Comparison of ENCODE assay signal across 8 cellular contexts in genomic region chr1:101288491-101288944, GRCh38. TPM values are rescaled to one million over a fixed set of nuclear protein-coding genes. Genes with fewer than 3 reads are reported as not detected.
DNase-seq lines count a peak whose midpoint lies in the region; ATAC-seq and TF ChIP-seq lines count a peak whose summit lies in the region.

No MANE protein-coding gene starts in this region.

- peak; percentile 64 for ATAC-seq in GM19395 (IDR thresholded peaks at IDR 0.05; ENCODE audit: unreplicated experiment)
- ATAC-seq in Panc1, result peak; percentile 96

- H3K27ac ChIP-seq in Panc1 (ENCODE audit: low read length), result no peak overlapping the region

- H3K27me3 ChIP-seq in Panc1 (ENCODE audit: control insufficient read depth, insufficient read depth, low read length), result no peaks in the 10 kb centered on the region; the same call in 1 of the 2 replicates

- BruUV-seq in Panc1 (replicated peaks; lab: Mats Ljungman, UMichigan), result no TSS peak

- in situ Hi-C loops in Panc1 (cut with HindIII; ENCODE audit: low pct_unique_long_range_greater_than_20kb, low sequenced_read_pairs), result no loop called here

- H3K9me3 ChIP-seq in Panc1 (ENCODE audit: control insufficient read depth, insufficient read depth, low read depth, low read length), result no peaks in the 10 kb centered on the region

- peak; percentile 79 for TF ChIP-seq CTCF in Panc1 (IDR thresholded peaks at IDR 0.05)
- peak; percentile 95 for TF ChIP-seq CTCF in fibroblast of pulmonary artery (IDR thresholded peaks at IDR 0.05; ENCODE audit: low read length, missing control alignments)

- intact Hi-C loops in Panc1 (cut with micrococcal nuclease; ENCODE audit: unreplicated experiment), result loop anchor here (2.0 to 10.0 kb wide), 3 partner anchors 151 to 368 kb away; partner anchors contain the start of gene DPH5

- DNase-seq in CMK (ENCODE audit: low read depth) (peak; percentile 48), HuH-7 (ENCODE audit: low spot score) (peak; percentile 29), Panc1 (ENCODE audit: low read depth, low spot score) (peak; percentile 71), fibroblast of pulmonary artery (ENCODE audit: low read depth) (peak; percentile 94), non-pigmented ciliary epithelial cell (ENCODE audit: low read depth) (peak; percentile 81), ureter (ENCODE audit: low spot score) (peak; percentile 72)
- DNase-seq in activated T-helper 1 cell treated with anti-CD3 and anti-CD28 coated beads, Interleukin-2, amount 50 U/mL, for 16 hours (ENCODE audit: low read depth in 1 of 2, low spot score in 1 of 2), result peak; percentile 29

- POLR2A ChIA-PET in Panc1 (lab: Charles Lee), result no interaction called here

- H3K4me3 ChIP-seq in Panc1 (ENCODE audit: low read depth in 2 of 2, low read length in 2 of 2) (no peak overlapping the region), fibroblast of pulmonary artery (replicated peaks; ENCODE audit: low read depth, low read length) (peak overlapping the region; percentile 12)

- H3K36me3 ChIP-seq in Panc1 (ENCODE audit: control insufficient read depth, insufficient read depth, low read length), result no peaks in the 10 kb centered on the region

- no peaks in the 10 kb centered on the region; the same call in 1 of the 2 replicates for H3K4me1 ChIP-seq in Panc1 (ENCODE audit: control insufficient read depth, insufficient read depth, low read length)

- CTCF ChIA-PET in Panc1 (lab: Charles Lee), result interaction anchor here (0.6 to 0.7 kb wide), 4 partner anchors 16 to 703 kb away, joined by 3 to 5 read pairs (median 4); no protein-coding TSS in a partner anchor

RNA-seq across cellular contexts. Expression of gene S1PR1, which starts 51.7 kb away (rescaled TPM):
- total RNA-seq in Panc1 (2021; ENCODE audit: unreplicated experiment), result 0.41 TPM
- polyA plus RNA-seq in Panc1 (2012; ENCODE audit: insufficient read length), result not detected
- 38.7 TPM for total RNA-seq in ureter

Comparison
In these comparisons a context has a peak if more than half of its experiments do, and no peak if none do; other contexts are left out.
1. DNase-seq: peak in every context shown above with its lines; median percentile 94 in fibroblast of pulmonary artery; 81 in non-pigmented ciliary epithelial cell; 72 in ureter; 71 in Panc1; 48 in CMK; 29 in HuH-7; 29 in activated T-helper 1 cell treated with anti-CD3 and anti-CD28 coated beads, Interleukin-2, amount 50 U/mL, for 16 hours.
2. RNA of gene S1PR1, which starts 51.7 kb away (total RNA-seq): 38.7 TPM in ureter (single experiment); 0.41 TPM in Panc1 (single experiment); every median in the first group is over 10 times any median in the second.